In the genomic region with DNA sequence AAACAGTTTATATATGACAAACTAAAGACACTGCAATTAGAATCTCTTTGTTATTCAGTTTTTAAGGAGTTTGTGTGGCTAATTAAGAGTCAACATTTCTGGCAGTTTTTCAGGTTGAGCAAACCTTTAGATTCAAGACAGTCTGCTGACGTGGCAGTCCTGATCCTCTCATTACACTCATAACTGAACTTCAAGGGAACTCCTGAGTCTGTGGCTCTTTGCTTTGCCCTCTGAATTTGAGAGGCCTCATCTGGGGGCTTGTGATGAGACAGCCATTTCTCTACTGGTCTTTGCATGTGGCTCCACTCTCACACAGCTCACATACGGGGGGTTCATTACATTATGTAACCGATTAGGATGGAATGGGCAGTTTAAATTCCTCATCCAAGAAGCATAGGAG, we compare ENCODE assay signal across 14 cellular contexts.
DNase-seq lines count a peak whose midpoint lies in the region; ATAC-seq, FAIRE-seq and TF ChIP-seq lines count a peak whose summit lies in the region.
"Had no signal": no experiment of that assay in that cellular context is flagged by ENCODE, and none has a peak within 500 bp of the region (broad histone marks: within the 10 kb centered on the region; RNA-seq: fewer than 3 reads in every experiment).

No MANE protein-coding gene starts in this region.

- peak overlapping the region; percentile 44 for H3K9ac ChIP-seq in OCI-LY3 (ENCODE audit: low read length)

- peak; percentile 87 for ATAC-seq in GM19395 (IDR thresholded peaks at IDR 0.05; ENCODE audit: unreplicated experiment)
- peak; percentile 95 for ATAC-seq in HG02870 (IDR thresholded peaks at IDR 0.05; ENCODE audit: unreplicated experiment)

- DNase-seq in GM12891 (ENCODE audit: insufficient read length, low spot score) (no peak), NCI-H1436 (lab: John Stamatoyannopoulos, UW) (no peak), foreskin melanocyte (no peak), T-helper 9 cell (no peak), GM19240 (ENCODE audit: insufficient read length, low spot score) (no peak)
- DNase-seq: activated B cell treated with CpG ODN at 0.5 μM for 24 hours; activated naive CD4-positive, alpha-beta T cell treated with Interleukin-2 at 50 U/mL for 16 hours; BE2C; mesendoderm; NCI-H1694; PC-9 had no signal

- H3K9me3 ChIP-seq in OCI-LY3 (ENCODE audit: insufficient read depth, low read length), result no peaks in the 10 kb centered on the region
- H3K9me3 ChIP-seq: BE2C had no signal

- no peaks in the 10 kb centered on the region for H4K20me1 ChIP-seq in OCI-LY3 (ENCODE audit: insufficient read depth, low read length)

- H3K27me3 ChIP-seq in OCI-LY3 (ENCODE audit: low read depth, low read length), result no peaks in the 10 kb centered on the region
- H3K27me3 ChIP-seq: BE2C had no signal

- peak; percentile 16 for FAIRE-seq in GM12891 (lab: Jason Lieb, UNC)

- H3K27ac ChIP-seq in OCI-LY3 (ENCODE audit: low read length), result peak overlapping the region; percentile 47
- H3K27ac ChIP-seq: PC-9 had no signal

- no peak for TF ChIP-seq POLR2A in GM12891 (IDR thresholded peaks at IDR 0.05; ENCODE audit: low read depth, low read length)

- H3K79me2 ChIP-seq in OCI-LY3 (ENCODE audit: low read length), result no peaks in the 10 kb centered on the region

- no peaks in the 10 kb centered on the region for H3K36me3 ChIP-seq in OCI-LY3 (replicated peaks; ENCODE audit: low read depth, low read length)
- H3K36me3 ChIP-seq: BE2C had no signal

- peaks cover 19% of the 10 kb centered on the region for H3K4me1 ChIP-seq in OCI-LY3 (ENCODE audit: low read length)
- H3K4me1 ChIP-seq: BE2C had no signal

- TF ChIP-seq CTCF in OCI-LY3 (IDR thresholded peaks at IDR 0.05; ENCODE audit: low read depth, low read length), result no peak

- H3K4me2 ChIP-seq in OCI-LY3 (ENCODE audit: low read length), result peak overlapping the region; percentile 61
- H3K4me2 ChIP-seq: PC-9 had no signal

- peak overlapping the region; percentile 7; the same call in 1 of the 2 replicates for H3K4me3 ChIP-seq in OCI-LY3 (ENCODE audit: low read length)
- H3K4me3 ChIP-seq: PC-9 had no signal

- peak overlapping the region; percentile 60; the same call in 1 of the 2 replicates for H2AFZ ChIP-seq in OCI-LY3 (ENCODE audit: low read depth, low read length)
- H2AFZ ChIP-seq: PC-9 had no signal

TF ChIP-seq in GM12891, 5 proteins besides CTCF, POLR2A, EP300 and RAD21:
- TF ChIP-seq POLR2AphosphoS5 (IDR thresholded peaks at IDR 0.05; ENCODE audit: low read depth, low read length), result no peak
- no peak for TF ChIP-seq PAX5 (IDR thresholded peaks at IDR 0.05; ENCODE audit: insufficient read depth, low read length, severe bottlenecking)
- TF ChIP-seq POU2F2 (IDR thresholded peaks at IDR 0.05; ENCODE audit: low read depth, low read length), result no peak
- no peak for TF ChIP-seq SPI1 (IDR thresholded peaks at IDR 0.05; ENCODE audit: low read depth, low read length)
- no peak for TF ChIP-seq TAF1 (IDR thresholded peaks at IDR 0.05; ENCODE audit: low read depth, low read length)
